Comparison of ENCODE assay signal across 31 cellular contexts in the genomic region with DNA sequence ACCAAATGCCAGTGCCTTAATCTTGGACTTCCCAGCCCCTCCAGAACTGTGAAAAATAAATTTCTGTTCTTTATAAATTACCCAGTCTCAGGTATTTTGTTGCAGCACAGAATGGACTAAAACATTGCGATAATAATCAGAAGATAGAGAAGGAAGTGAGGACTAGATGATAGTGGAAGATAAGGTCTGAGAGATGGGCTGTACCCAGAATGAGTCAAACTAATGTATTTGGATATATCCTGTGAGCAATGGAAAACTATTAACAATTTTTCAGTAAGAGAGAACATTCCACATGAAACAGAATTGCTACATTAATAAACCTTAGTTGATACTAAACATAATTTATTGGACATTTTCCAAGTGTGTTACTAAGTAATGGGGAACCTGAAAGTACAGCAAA.
"Had no signal": no experiment of that assay in that cellular context is flagged by ENCODE, and none has a peak within 500 bp of the region (broad histone marks: within the 10 kb centered on the region; RNA-seq: fewer than 3 reads in every experiment).

No MANE protein-coding gene starts in this region.

- H3K27ac ChIP-seq: foreskin keratinocyte, heart left ventricle, left lung, lower lobe of right lung, parathyroid adenoma, psoas muscle, sigmoid colon, stomach, thyroid gland, upper lobe of left lung, vagina had no signal

- H3K36me3 ChIP-seq: heart left ventricle, left lung, lower lobe of right lung, sigmoid colon, stomach, thyroid gland, upper lobe of left lung, vagina had no signal

- H3K4me3 ChIP-seq: heart left ventricle, left lung, lower lobe of right lung, psoas muscle, sigmoid colon, stomach, thyroid gland, upper lobe of left lung, vagina had no signal

- H3K4me1 ChIP-seq: foreskin keratinocyte, heart left ventricle, left lung, lower lobe of right lung, parathyroid adenoma, psoas muscle, sigmoid colon, stomach, upper lobe of left lung, vagina had no signal

- H3K27me3 ChIP-seq: foreskin keratinocyte, heart left ventricle, left lung, sigmoid colon, stomach, thyroid gland, upper lobe of left lung, vagina had no signal

- H3K9me3 ChIP-seq: heart left ventricle, left lung, lower lobe of right lung, psoas muscle, sigmoid colon, stomach, thyroid gland, upper lobe of left lung, vagina had no signal

- DNase-seq: activated CD4-positive, alpha-beta memory T cell treated with anti-CD3 and anti-CD28 coated beads for 36 hours; activated CD4-positive, alpha-beta T cell treated with anti-CD3 and anti-CD28 coated beads, Interleukin-2, amount 10 ng/mL, durations not matched to agents 24 days and 14 days; activated CD4-positive, CD25-positive, alpha-beta regulatory T cell treated with anti-CD3 and anti-CD28 coated beads, Interleukin-2, amount 50 U/mL, for 72 hours; activated CD8-positive, alpha-beta memory T cell treated with anti-CD3 and anti-CD28 coated beads, Interleukin-2, amount 50 U/mL, for 4 hours; activated effector memory CD4-positive, alpha-beta T cell treated with anti-CD3 and anti-CD28 coated beads, Interleukin-2, amount 50 U/mL, for 16 hours; activated naive CD4-positive, alpha-beta T cell treated with anti-CD3 and anti-CD28 coated beads, Interleukin-2, amount 50 U/mL, for 16 hours; activated T-cell treated with anti-CD3 and anti-CD28 coated beads, Interleukin-2, amount 50 U/mL, for 1 hour; amniotic stem cell; caudate nucleus; endodermal cell; foreskin keratinocyte; heart left ventricle; hypothalamus; kidney glomerular epithelial cell; left lung; lower lobe of right lung; mesenchymal stem cell; naive thymus-derived CD8-positive, alpha-beta T cell; occipital lobe; psoas muscle; sigmoid colon; small intestine; stimulated activated CD4-positive, alpha-beta T cell treated with anti-CD3 and anti-CD28 coated beads, Interleukin-4, amount 100 ng/mL, for 4 hours; stimulated activated CD8-positive, alpha-beta memory T cell treated with anti-CD3 and anti-CD28 coated beads, Interleukin-4, amount 100 ng/mL, for 48 hours; stimulated activated naive B cell treated with anti-CD40 and anti-IgM and Interleukin-4, amounts not matched to agents 10 μg/mL and 1 μg/mL and 100 μg/mL, for 72 hours; stomach; thyroid gland; upper lobe of left lung had no signal

- ATAC-seq: esophagus mucosa; foreskin keratinocyte; heart left ventricle; left lung; lower lobe of right lung; naive thymus-derived CD8-positive, alpha-beta T cell; psoas muscle; stimulated activated naive B cell treated with anti-CD40 and anti-IgM and Interleukin-4, amounts not matched to agents 10 μg/mL and 1 μg/mL and 100 μg/mL, for 72 hours had no signal
